Comparison of ENCODE assay signal across 23 cellular contexts in the genomic region with DNA sequence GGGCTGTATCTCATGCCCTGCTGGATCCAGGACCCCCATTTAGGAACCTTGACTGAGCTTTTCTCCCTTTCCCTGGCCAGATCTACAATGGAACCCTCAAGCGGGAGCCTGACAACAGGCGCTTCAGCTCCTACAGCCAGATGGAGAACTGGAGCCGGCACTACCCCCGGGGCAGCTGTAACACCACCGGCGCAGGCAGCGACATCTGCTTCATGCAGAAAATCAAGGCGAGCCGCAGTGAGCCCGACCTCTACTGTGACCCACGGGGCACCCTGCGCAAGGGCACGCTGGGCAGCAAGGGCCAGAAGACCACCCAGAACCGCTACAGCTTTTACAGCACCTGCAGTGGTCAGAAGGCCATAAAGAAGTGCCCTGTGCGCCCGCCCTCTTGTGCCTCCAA. TPM values are rescaled to one million over a fixed set of nuclear protein-coding genes. Genes with fewer than 3 reads are reported as not detected.
"Had no signal": no experiment of that assay in that cellular context is flagged by ENCODE, and none has a peak within 500 bp of the region (broad histone marks: within the 10 kb centered on the region; RNA-seq: fewer than 3 reads in every experiment).

No MANE protein-coding gene starts in this region.

- H3K9ac ChIP-seq: neural progenitor cell had no signal

- DNase-seq: activated CD4-positive, alpha-beta T cell treated with anti-CD3 and anti-CD28 coated beads, Interleukin-2, amount 50 U/mL, for 1 hour; activated CD4-positive, CD25-positive, alpha-beta regulatory T cell treated with anti-CD3 and anti-CD28 coated beads, Interleukin-2, amount 50 U/mL, for 72 hours; activated gamma-delta T cell; activated T-cell treated with anti-CD3 and anti-CD28 coated beads, Interleukin-2, amount 50 U/mL, for 72 hours; adrenal gland; dermis blood vessel endothelial cell; left ventricle myocardium superior; mesenchymal stem cell; mucosa of descending colon; naive thymus-derived CD4-positive, alpha-beta T cell; psoas muscle; right cardiac atrium; stimulated activated CD4-positive, alpha-beta T cell treated with anti-CD3 and anti-CD28 coated beads, Interleukin-15, amount 100 ng/mL, for 24 hours; stimulated activated CD4-positive, alpha-beta T cell treated with anti-CD3 and anti-CD28 coated beads, Interleukin-2, amount 100 ng/mL, for 48 hours; T-helper 2 cell; transverse colon had no signal

- H3K4me3 Mint-ChIP-seq: activated naive CD4-positive, alpha-beta T cell treated with anti-CD3 and anti-CD28 coated beads, Interleukin-2, amount 50 U/mL, for 24 hours; activated T-cell treated with anti-CD3 and anti-CD28 coated beads, Interleukin-2, amount 50 U/mL, for 72 hours; naive thymus-derived CD4-positive, alpha-beta T cell; stimulated activated naive CD8-positive, alpha-beta T cell treated with anti-CD3 and anti-CD28 coated beads, Interleukin-15, Interleukin-2, amounts not matched to agents 100 ng/mL and 50 ng/mL, for 24 hours had no signal

- H3K4me1 Mint-ChIP-seq: activated naive CD4-positive, alpha-beta T cell treated with anti-CD3 and anti-CD28 coated beads, Interleukin-2, amount 50 U/mL, for 24 hours had no signal

- H3K36me3 Mint-ChIP-seq: activated naive CD4-positive, alpha-beta T cell treated with anti-CD3 and anti-CD28 coated beads, Interleukin-2, amount 50 U/mL, for 24 hours; naive thymus-derived CD4-positive, alpha-beta T cell; neural progenitor cell had no signal

- H3K36me3 ChIP-seq: adrenal gland, gastroesophageal sphincter, neural progenitor cell, transverse colon had no signal

- H3K27ac ChIP-seq: adrenal gland, gastroesophageal sphincter, neural progenitor cell, psoas muscle, transverse colon, VCaP had no signal

- ATAC-seq: activated T-cell treated with anti-CD3 and anti-CD28 coated beads, Interleukin-2, amount 50 U/mL, for 72 hours; gastroesophageal sphincter; left ventricle myocardium superior; mucosa of descending colon; naive thymus-derived CD4-positive, alpha-beta T cell; psoas muscle; right cardiac atrium had no signal

- H2AFZ ChIP-seq: neural progenitor cell had no signal

- H3K9me3 ChIP-seq: adrenal gland, gastroesophageal sphincter, mucosa of descending colon, psoas muscle, transverse colon had no signal

- H3K4me2 ChIP-seq: neural progenitor cell had no signal

- H3K9me3 Mint-ChIP-seq: activated naive CD4-positive, alpha-beta T cell treated with anti-CD3 and anti-CD28 coated beads, Interleukin-2, amount 50 U/mL, for 24 hours; activated T-cell treated with anti-CD3 and anti-CD28 coated beads, Interleukin-2, amount 50 U/mL, for 72 hours; neural progenitor cell; stimulated activated naive CD8-positive, alpha-beta T cell treated with anti-CD3 and anti-CD28 coated beads, Interleukin-15, Interleukin-2, amounts not matched to agents 100 ng/mL and 50 ng/mL, for 24 hours had no signal

- H3K4me3 ChIP-seq: adrenal gland, gastroesophageal sphincter, mucosa of descending colon, neural progenitor cell, psoas muscle, transverse colon had no signal

- H3K27ac Mint-ChIP-seq: activated naive CD4-positive, alpha-beta T cell treated with anti-CD3 and anti-CD28 coated beads, Interleukin-2, amount 50 U/mL, for 24 hours; activated T-cell treated with anti-CD3 and anti-CD28 coated beads, Interleukin-2, amount 50 U/mL, for 72 hours; naive thymus-derived CD4-positive, alpha-beta T cell; neural progenitor cell; stimulated activated naive CD8-positive, alpha-beta T cell treated with anti-CD3 and anti-CD28 coated beads, Interleukin-15, Interleukin-2, amounts not matched to agents 100 ng/mL and 50 ng/mL, for 24 hours had no signal

- H3K27me3 ChIP-seq: transverse colon had no signal

- H3K4me1 ChIP-seq: adrenal gland had no signal

RNA-seq across cellular contexts. Expression of gene PKP1, which starts 29.8 kb away (rescaled TPM):
- total RNA-seq: activated CD8-positive, alpha-beta memory T cell treated with anti-CD3 and anti-CD28 coated beads for 36 hours; activated T-cell treated with anti-CD3 and anti-CD28 coated beads, Interleukin-2, amount 50 U/mL, for 72 hours; naive thymus-derived CD4-positive, alpha-beta T cell; osteocyte had no signal
- polyA plus RNA-seq: naive thymus-derived CD4-positive, alpha-beta T cell had no signal
